In the genomic region with DNA sequence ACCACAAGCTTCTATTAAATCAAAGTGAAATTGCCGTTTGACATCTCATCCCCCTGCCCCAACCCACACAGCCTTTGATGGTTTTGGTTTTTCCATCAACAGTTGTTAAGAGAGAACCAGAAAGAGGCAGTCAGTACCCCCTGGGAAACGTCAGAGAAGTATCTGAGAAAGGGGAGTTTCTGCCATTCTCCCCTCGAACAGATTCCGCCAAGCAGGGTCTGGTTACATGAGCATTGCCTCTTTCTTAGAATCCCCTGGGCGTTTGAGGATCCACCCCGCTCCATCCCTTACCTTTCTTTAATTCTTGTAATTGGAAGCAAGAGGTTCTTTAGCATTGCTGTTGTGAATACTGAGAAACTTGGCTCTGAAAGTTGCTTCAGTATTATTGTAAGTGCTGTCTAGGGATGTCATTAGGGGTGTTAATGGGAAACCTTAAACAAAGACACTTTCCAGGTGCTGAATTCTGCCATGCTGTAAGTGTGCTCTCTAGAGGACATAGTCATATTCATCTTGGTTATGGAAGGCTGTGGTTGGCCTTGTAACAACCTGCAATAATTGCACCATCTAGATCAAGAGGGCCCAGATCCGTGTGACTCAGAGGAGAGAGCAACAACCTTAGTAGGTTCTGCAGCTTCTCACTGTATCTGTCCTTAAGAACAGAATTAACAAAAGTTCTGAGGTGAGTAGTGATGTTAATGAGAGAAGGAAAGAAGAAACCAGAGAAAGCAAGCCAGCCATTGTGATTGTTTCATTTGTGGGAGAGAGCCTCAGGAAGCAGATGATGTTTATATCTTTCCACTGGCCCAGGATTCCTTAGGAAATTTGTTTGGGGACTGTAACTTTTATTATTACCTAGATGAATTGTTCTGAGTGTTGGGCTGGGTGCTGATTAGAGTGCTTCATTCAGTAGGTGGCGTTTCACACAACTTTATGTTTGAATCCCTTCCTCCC, we compare ENCODE assay signal across 8 cellular contexts. TPM values are rescaled to one million over a fixed set of nuclear protein-coding genes. Genes with fewer than 3 reads are reported as not detected.
A peak's percentile ranks its signal among the peaks of the same experiment; 100 is the strongest.
DNase-seq lines count a peak whose midpoint lies in the region; ATAC-seq and TF ChIP-seq lines count a peak whose summit lies in the region.

No MANE protein-coding gene starts in this region.

- POLR2A ChIA-PET in activated B cell treated with CpG ODN at 0.5 μM for 24 hours (lab: Charles Lee), result interaction anchor here (0.6 to 2.2 kb wide), 2 partner anchors 9 to 139 kb away, joined by 3 to 17 read pairs; partner anchors contain the start of gene TMBIM6

- DNase-seq in Daoy (ENCODE audit: low read depth) (peak; percentile 40), HS-5 (ENCODE audit: low read depth) (peak; percentile 49), activated B cell treated with CpG ODN at 0.5 μM for 24 hours (no peak), fibroblast of lung (ENCODE audit: low read depth in 2 of 2) (peak; percentile 55 to 84), germinal center (ENCODE audit: low spot score) (no peak)
- DNase-seq in stimulated activated CD4-positive, alpha-beta T cell treated with anti-CD3 and anti-CD28 coated beads, Interleukin-2, amount 100 ng/mL, for 24 hours, result peak; percentile 43 to 57

- no peak for TF ChIP-seq CTCF in activated B cell treated with CpG ODN at 0.5 μM for 24 hours (IDR thresholded peaks at IDR 0.05)
- TF ChIP-seq CTCF in fibroblast of lung (conservative IDR thresholded peaks at IDR 0.05 in 1 of 2, IDR thresholded peaks at IDR 0.05 in 1 of 2; ENCODE audit: low read depth in 1 of 2, low read length in 2 of 2), result no peak

- no peaks in the 10 kb centered on the region for H3K27me3 ChIP-seq in fibroblast of lung (ENCODE audit: control insufficient read depth, insufficient read depth, low read length)

- peaks cover 89% of the 10 kb centered on the region for H3K4me1 Mint-ChIP-seq in activated B cell treated with CpG ODN at 0.5 μM for 24 hours

- H3K9ac ChIP-seq in fibroblast of lung (ENCODE audit: insufficient read depth, low read length), result no peak overlapping the region

- H3K4me2 ChIP-seq in fibroblast of lung (ENCODE audit: extremely low read depth, insufficient read depth, low read length), result no peak overlapping the region

- intact Hi-C loops in activated B cell treated with CpG ODN at 0.5 μM for 24 hours (cut with micrococcal nuclease), result loop anchor here (5.0 kb wide), 1 partner anchor 88 kb away; no protein-coding TSS in a partner anchor

- H3K27me3 Mint-ChIP-seq in activated B cell treated with CpG ODN at 0.5 μM for 24 hours, result no peaks in the 10 kb centered on the region

- no peak overlapping the region for H2AFZ ChIP-seq in fibroblast of lung (ENCODE audit: low read length)

- H3K36me3 ChIP-seq in fibroblast of lung (ENCODE audit: control insufficient read depth, insufficient read depth, low read length), result peaks cover 7% of the 10 kb centered on the region

- peak; percentile 55 for ATAC-seq in activated B cell treated with CpG ODN at 0.5 μM for 24 hours (ENCODE audit: low read depth)
- ATAC-seq in HG02970 (IDR thresholded peaks at IDR 0.05; ENCODE audit: low FRiP score, unreplicated experiment), result no peak
- ATAC-seq in GM21528 (IDR thresholded peaks at IDR 0.05; ENCODE audit: low FRiP score, unreplicated experiment), result no peak

- H3K4me3 Mint-ChIP-seq in activated B cell treated with CpG ODN at 0.5 μM for 24 hours, result peak overlapping the region; percentile 59

- peaks cover 11% of the 10 kb centered on the region for H3K4me1 ChIP-seq in fibroblast of lung (ENCODE audit: control insufficient read depth, extremely low read depth, insufficient read depth, low read length)

- peak overlapping the region in 1 of 4 experiments; percentile 33 for H3K4me3 ChIP-seq in fibroblast of lung (replicated peaks in 1 of 4; ENCODE audit: control extremely low read depth in 1 of 4, insufficient read depth in 1 of 4, low read depth in 3 of 4, low read length in 4 of 4)

- peak overlapping the region; percentile 84 for H3K27ac Mint-ChIP-seq in activated B cell treated with CpG ODN at 0.5 μM for 24 hours

- peaks cover 11% of the 10 kb centered on the region for H4K20me1 ChIP-seq in fibroblast of lung (ENCODE audit: control insufficient read depth, extremely low read depth, insufficient read depth, low read length)

- peaks cover 92% of the 10 kb centered on the region for H3K79me2 ChIP-seq in fibroblast of lung (ENCODE audit: control insufficient read depth, insufficient read depth, low read length)

- no peaks in the 10 kb centered on the region for H3K9me3 Mint-ChIP-seq in activated B cell treated with CpG ODN at 0.5 μM for 24 hours

- CTCF ChIA-PET in activated B cell treated with CpG ODN at 0.5 μM for 24 hours (lab: Charles Lee), result interaction anchor here (1.0 to 2.0 kb wide), 3 partner anchors 9 to 13 kb away, joined by 3 to 9 read pairs (median 6); partner anchors contain the start of gene TMBIM6

- no peaks in the 10 kb centered on the region for H3K9me3 ChIP-seq in fibroblast of lung (ENCODE audit: control insufficient read depth, insufficient read depth, low read depth, low read length)

- no peak overlapping the region for H3K27ac ChIP-seq in fibroblast of lung (ENCODE audit: insufficient read depth, low read length)

- peaks cover 69% of the 10 kb centered on the region for H3K36me3 Mint-ChIP-seq in activated B cell treated with CpG ODN at 0.5 μM for 24 hours (ENCODE audit: low read depth)

RNA-seq across cellular contexts. Expression of gene TMBIM6, which starts 8.9 kb away (rescaled TPM):
- total RNA-seq in Daoy (2014; rRNA removed; shearing (Covaris generic)), result 379 and 454 TPM in 2 replicates
- total RNA-seq in activated B cell treated with CpG ODN at 0.5 μM for 24 hours, result 355 and 366 TPM in 2 replicates
- 369 and 432 TPM in 2 replicates for total RNA-seq in fibroblast of lung
- 830 and 879 TPM in 2 replicates for polyA plus RNA-seq in fibroblast of lung
- 399 and 442 TPM in 2 replicates for polyA plus RNA-seq in fibroblast of lung (2012)
- 330 and 380 TPM in 2 replicates for polyA minus RNA-seq in fibroblast of lung (ENCODE audit: low replicate concordance)

RNA-seq across cellular contexts. Expression of gene FMNL3, which starts 43.1 kb away (rescaled TPM):
- 41.9 and 51.7 TPM in 2 replicates for total RNA-seq in Daoy (2014; rRNA removed; shearing (Covaris generic))
- total RNA-seq in activated B cell treated with CpG ODN at 0.5 μM for 24 hours (74.7 and 84.3 TPM in 2 replicates), fibroblast of lung (17.2 and 22.5 TPM in 2 replicates)
- polyA plus RNA-seq in fibroblast of lung, result 13.6 and 15.0 TPM in 2 replicates
- polyA plus RNA-seq in fibroblast of lung (2012), result 11.2 and 12.9 TPM in 2 replicates
- polyA minus RNA-seq in fibroblast of lung (ENCODE audit: low replicate concordance), result 44.6 and 47.4 TPM in 2 replicates

Comparison
In these comparisons a context has a peak if more than half of its experiments do, and no peak if none do; other contexts are left out.
1. DNase-seq: peak in Daoy (single experiment), HS-5 (single experiment), fibroblast of lung (2 of 2) and stimulated activated CD4-positive, alpha-beta T cell treated with anti-CD3 and anti-CD28 coated beads, Interleukin-2, amount 100 ng/mL, for 24 hours (2 of 2); none in activated B cell treated with CpG ODN at 0.5 μM for 24 hours (single experiment) and germinal center (single experiment).